In genomic region chr1:109959974-109960744, GRCh38 we compare ENCODE assay signal across 1 cellular context.
TF ChIP-seq lines count a peak whose summit lies in the region.

No MANE protein-coding gene starts in this region.

TF ChIP-seq in HEK293, 187 proteins besides CTCF, POLR2A, EP300 and RAD21 (continued from another document):
- no peak for TF ChIP-seq REST (tag by site-specific recombination; IDR thresholded peaks at IDR 0.05)
TF ChIP-seq in HEK293: peak in this region for 9.
